In genomic region chr3:110106805-110107204, GRCh38 we compare ENCODE assay signal across 26 cellular contexts.
"Had no signal": no experiment of that assay in that cellular context is flagged by ENCODE, and none has a peak within 500 bp of the region (broad histone marks: within the 10 kb centered on the region; RNA-seq: fewer than 3 reads in every experiment).

No MANE protein-coding gene starts in this region.

- H3K9me3 ChIP-seq: left ventricle myocardium inferior, mucosa of descending colon, prostate gland, right atrium auricular region, transverse colon, uterus had no signal

- H3K36me3 ChIP-seq: left ventricle myocardium inferior, prostate gland, right atrium auricular region, suprapubic skin, transverse colon, uterus had no signal

- H3K4me1 ChIP-seq: left ventricle myocardium inferior, prostate gland, right atrium auricular region, suprapubic skin, transverse colon, uterus had no signal

- H3K27ac ChIP-seq: left ventricle myocardium inferior, prostate gland, right atrium auricular region, suprapubic skin, transverse colon, uterus had no signal

- H3K27me3 ChIP-seq: right atrium auricular region, suprapubic skin, transverse colon, uterus had no signal

- FAIRE-seq: endometrium, small intestine had no signal

- DNase-seq: activated CD4-positive, alpha-beta T cell treated with anti-CD3 and anti-CD28 coated beads, Interleukin-2, amount 10 ng/mL, durations not matched to agents 7 days and 5 days; activated CD8-positive, alpha-beta T cell treated with anti-CD3 and anti-CD28 coated beads, Interleukin-2, amount 10 ng/mL, durations not matched to agents 7 days and 5 days; activated naive CD4-positive, alpha-beta T cell treated with Interleukin-2 at 50 U/mL for 16 hours; activated naive CD8-positive, alpha-beta T cell treated with anti-CD3 and anti-CD28 coated beads, Interleukin-2, amount 10 ng/mL, durations not matched to agents 7 days and 5 days; activated T-cell treated with anti-CD3 and anti-CD28 coated beads, Interleukin-2, amount 50 U/mL, for 24 hours; anterior cingulate cortex; cortex of kidney; foreskin melanocyte; hypothalamus; kidney glomerular epithelial cell; left ventricle myocardium inferior; mucosa of descending colon; naive B cell; small intestine; stimulated activated CD4-positive, alpha-beta T cell treated with anti-CD3 and anti-CD28 coated beads, Interleukin-15, amount 100 ng/mL, for 24 hours; stimulated activated CD4-positive, alpha-beta T cell treated with anti-CD3 and anti-CD28 coated beads, Interleukin-2, amount 100 ng/mL, for 48 hours; stimulated activated naive CD8-positive, alpha-beta T cell treated with anti-CD3 and anti-CD28 coated beads, Interleukin-15, amount 100 ng/mL, for 72 hours; T-helper 1 cell; T1000; transverse colon; uterus had no signal

- ATAC-seq: activated CD8-positive, alpha-beta T cell treated with anti-CD3 and anti-CD28 coated beads, Interleukin-2, amount 10 ng/mL, durations not matched to agents 7 days and 5 days; esophagus mucosa; mucosa of descending colon; stimulated activated naive CD8-positive, alpha-beta T cell treated with anti-CD3 and anti-CD28 coated beads, Interleukin-15, amount 100 ng/mL, for 72 hours had no signal

- H3K4me3 ChIP-seq: left ventricle myocardium inferior, mucosa of descending colon, prostate gland, right atrium auricular region, suprapubic skin, transverse colon, uterus had no signal
